32 cellular contexts compared by ENCODE assay signal in genomic region chr20:64025826-64026412, GRCh38. TPM values are rescaled to one million over a fixed set of nuclear protein-coding genes. Genes with fewer than 3 reads are reported as not detected.
"Had no signal": no experiment of that assay in that cellular context is flagged by ENCODE, and none has a peak within 500 bp of the region (broad histone marks: within the 10 kb centered on the region; RNA-seq: fewer than 3 reads in every experiment).

No MANE protein-coding gene starts in this region.

- H3K27me3 ChIP-seq: adrenal gland, breast epithelium had no signal

- H3K27me3 Mint-ChIP-seq: activated CD4-positive, alpha-beta memory T cell treated with anti-CD3 and anti-CD28 coated beads, Interleukin-2, amount 10 ng/mL, durations not matched to agents 7 days and 5 days; activated naive CD8-positive, alpha-beta T cell treated with anti-CD3 and anti-CD28 coated beads, Interleukin-2, amount 10 ng/mL, durations not matched to agents 7 days and 5 days; T-cell had no signal

- H3K4me3 ChIP-seq: adrenal gland, breast epithelium had no signal

- H3K27ac ChIP-seq: adrenal gland, breast epithelium, VCaP had no signal

- H3K9me3 Mint-ChIP-seq: activated CD4-positive, alpha-beta memory T cell treated with anti-CD3 and anti-CD28 coated beads, Interleukin-2, amount 10 ng/mL, durations not matched to agents 7 days and 5 days; activated naive CD8-positive, alpha-beta T cell treated with anti-CD3 and anti-CD28 coated beads, Interleukin-2, amount 10 ng/mL, durations not matched to agents 7 days and 5 days; T-cell had no signal

- H3K27ac Mint-ChIP-seq: activated CD4-positive, alpha-beta memory T cell treated with anti-CD3 and anti-CD28 coated beads, Interleukin-2, amount 10 ng/mL, durations not matched to agents 7 days and 5 days had no signal

- ATAC-seq: Panc1, T-cell had no signal

- H3K4me3 Mint-ChIP-seq: activated CD4-positive, alpha-beta memory T cell treated with anti-CD3 and anti-CD28 coated beads, Interleukin-2, amount 10 ng/mL, durations not matched to agents 7 days and 5 days; activated naive CD8-positive, alpha-beta T cell treated with anti-CD3 and anti-CD28 coated beads, Interleukin-2, amount 10 ng/mL, durations not matched to agents 7 days and 5 days; T-cell had no signal

- FAIRE-seq: TTC549 had no signal

- H3K4me1 ChIP-seq: adrenal gland, breast epithelium had no signal

- H3K4me1 Mint-ChIP-seq: activated CD4-positive, alpha-beta memory T cell treated with anti-CD3 and anti-CD28 coated beads, Interleukin-2, amount 10 ng/mL, durations not matched to agents 7 days and 5 days had no signal

- H3K9me3 ChIP-seq: adrenal gland, breast epithelium had no signal

- DNase-seq: activated CD4-positive, alpha-beta memory T cell treated with anti-CD3 and anti-CD28 coated beads, Interleukin-2, amount 10 ng/mL, durations not matched to agents 7 days and 5 days; activated CD4-positive, alpha-beta T cell treated with anti-CD3 and anti-CD28 coated beads, Interleukin-2, amount 50 U/mL, for 1 hour; activated CD4-positive, CD25-positive, alpha-beta regulatory T cell; activated CD8-positive, alpha-beta memory T cell treated with anti-CD3 and anti-CD28 coated beads, Interleukin-2, amount 50 U/mL, for 4 hours; activated naive CD4-positive, alpha-beta T cell treated with anti-CD3 and anti-CD28 coated beads, Interleukin-2, amount 50 U/mL, for 16 hours; activated naive CD8-positive, alpha-beta T cell treated with anti-CD3 and anti-CD28 coated beads, Interleukin-2, amount 10 ng/mL, durations not matched to agents 7 days and 5 days; adrenal gland; anterior cingulate cortex; caudate nucleus; IMR-90; KG1; NCI-H1048; NCI-H146; NCI-H2029; NCI-H2107; NCI-H345; NCI-H510A; NCI-H526 treated with DMSO at 0.1 percent for 48 hours; NCI-H82; OCI-M1; RPMI8226; SHP77; T-cell; T-helper 2 cell; T1000 had no signal

RNA-seq across cellular contexts. Expression of gene SOX18, which starts 23.5 kb away (rescaled TPM):
- total RNA-seq: IMR-90, LHCN-M2, M059J, SK-MEL-5 had no signal
- polyA plus RNA-seq: IMR-90 had no signal

RNA-seq across cellular contexts. Expression of gene SAMD10, which starts 46.5 kb away (rescaled TPM):
- total RNA-seq: SK-MEL-5 had no signal
